Comparison of ENCODE assay signal across 1 cellular context in genomic region chr3:32895701-32896100, GRCh38.
TF ChIP-seq lines count a peak whose summit lies in the region.

No MANE protein-coding gene starts in this region.

TF ChIP-seq in GM23338, 12 proteins besides CTCF, POLR2A, EP300 and RAD21 (continued from another document):
- TF ChIP-seq, protein P1, sequence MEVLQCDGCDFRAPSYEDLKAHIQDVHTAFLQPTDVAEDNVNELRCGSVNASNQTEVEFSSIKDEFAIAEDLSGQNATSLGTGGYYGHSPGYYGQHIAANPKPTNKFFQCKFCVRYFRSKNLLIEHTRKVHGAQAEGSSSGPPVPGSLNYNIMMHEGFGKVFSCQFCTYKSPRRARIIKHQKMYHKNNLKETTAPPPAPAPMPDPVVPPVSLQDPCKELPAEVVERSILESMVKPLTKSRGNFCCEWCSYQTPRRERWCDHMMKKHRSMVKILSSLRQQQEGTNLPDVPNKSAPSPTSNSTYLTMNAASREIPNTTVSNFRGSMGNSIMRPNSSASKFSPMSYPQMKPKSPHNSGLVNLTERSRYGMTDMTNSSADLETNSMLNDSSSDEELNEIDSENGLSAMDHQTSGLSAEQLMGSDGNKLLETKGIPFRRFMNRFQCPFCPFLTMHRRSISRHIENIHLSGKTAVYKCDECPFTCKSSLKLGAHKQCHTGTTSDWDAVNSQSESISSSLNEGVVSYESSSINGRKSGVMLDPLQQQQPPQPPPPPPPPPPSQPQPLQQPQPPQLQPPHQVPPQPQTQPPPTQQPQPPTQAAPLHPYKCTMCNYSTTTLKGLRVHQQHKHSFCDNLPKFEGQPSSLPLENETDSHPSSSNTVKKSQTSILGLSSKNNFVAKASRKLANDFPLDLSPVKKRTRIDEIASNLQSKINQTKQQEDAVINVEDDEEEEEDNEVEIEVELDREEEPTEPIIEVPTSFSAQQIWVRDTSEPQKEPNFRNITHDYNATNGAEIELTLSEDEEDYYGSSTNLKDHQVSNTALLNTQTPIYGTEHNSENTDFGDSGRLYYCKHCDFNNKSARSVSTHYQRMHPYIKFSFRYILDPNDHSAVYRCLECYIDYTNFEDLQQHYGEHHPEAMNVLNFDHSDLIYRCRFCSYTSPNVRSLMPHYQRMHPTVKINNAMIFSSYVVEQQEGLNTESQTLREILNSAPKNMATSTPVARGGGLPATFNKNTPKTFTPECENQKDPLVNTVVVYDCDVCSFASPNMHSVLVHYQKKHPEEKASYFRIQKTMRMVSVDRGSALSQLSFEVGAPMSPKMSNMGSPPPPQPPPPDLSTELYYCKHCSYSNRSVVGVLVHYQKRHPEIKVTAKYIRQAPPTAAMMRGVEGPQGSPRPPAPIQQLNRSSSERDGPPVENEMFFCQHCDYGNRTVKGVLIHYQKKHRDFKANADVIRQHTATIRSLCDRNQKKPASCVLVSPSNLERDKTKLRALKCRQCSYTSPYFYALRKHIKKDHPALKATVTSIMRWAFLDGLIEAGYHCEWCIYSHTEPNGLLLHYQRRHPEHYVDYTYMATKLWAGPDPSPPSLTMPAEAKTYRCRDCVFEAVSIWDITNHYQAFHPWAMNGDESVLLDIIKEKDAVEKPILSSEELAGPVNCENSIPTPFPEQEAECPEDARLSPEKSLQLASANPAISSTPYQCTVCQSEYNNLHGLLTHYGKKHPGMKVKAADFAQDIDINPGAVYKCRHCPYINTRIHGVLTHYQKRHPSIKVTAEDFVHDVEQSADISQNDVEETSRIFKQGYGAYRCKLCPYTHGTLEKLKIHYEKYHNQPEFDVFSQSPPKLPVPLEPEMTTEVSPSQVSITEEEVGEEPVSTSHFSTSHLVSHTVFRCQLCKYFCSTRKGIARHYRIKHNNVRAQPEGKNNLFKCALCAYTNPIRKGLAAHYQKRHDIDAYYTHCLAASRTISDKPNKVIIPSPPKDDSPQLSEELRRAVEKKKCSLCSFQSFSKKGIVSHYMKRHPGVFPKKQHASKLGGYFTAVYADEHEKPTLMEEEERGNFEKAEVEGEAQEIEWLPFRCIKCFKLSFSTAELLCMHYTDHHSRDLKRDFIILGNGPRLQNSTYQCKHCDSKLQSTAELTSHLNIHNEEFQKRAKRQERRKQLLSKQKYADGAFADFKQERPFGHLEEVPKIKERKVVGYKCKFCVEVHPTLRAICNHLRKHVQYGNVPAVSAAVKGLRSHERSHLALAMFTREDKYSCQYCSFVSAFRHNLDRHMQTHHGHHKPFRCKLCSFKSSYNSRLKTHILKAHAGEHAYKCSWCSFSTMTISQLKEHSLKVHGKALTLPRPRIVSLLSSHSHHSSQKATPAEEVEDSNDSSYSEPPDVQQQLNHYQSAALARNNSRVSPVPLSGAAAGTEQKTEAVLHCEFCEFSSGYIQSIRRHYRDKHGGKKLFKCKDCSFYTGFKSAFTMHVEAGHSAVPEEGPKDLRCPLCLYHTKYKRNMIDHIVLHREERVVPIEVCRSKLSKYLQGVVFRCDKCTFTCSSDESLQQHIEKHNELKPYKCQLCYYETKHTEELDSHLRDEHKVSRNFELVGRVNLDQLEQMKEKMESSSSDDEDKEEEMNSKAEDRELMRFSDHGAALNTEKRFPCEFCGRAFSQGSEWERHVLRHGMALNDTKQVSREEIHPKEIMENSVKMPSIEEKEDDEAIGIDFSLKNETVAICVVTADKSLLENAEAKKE (CRISPR knock-in tag; IDR thresholded peaks at IDR 0.05), result no peak
- TF ChIP-seq EZH2 (IDR thresholded peaks at IDR 0.05; ENCODE audit: low read depth, unreplicated experiment), result no peak
- no peak for TF ChIP-seq JUNB (IDR thresholded peaks at IDR 0.05; ENCODE audit: unreplicated experiment)
- no peak for TF ChIP-seq ZNF331 (CRISPR knock-in tag; IDR thresholded peaks at IDR 0.05; ENCODE audit: low read depth)
- TF ChIP-seq EZH2phosphoT487 (IDR thresholded peaks at IDR 0.05; ENCODE audit: unreplicated experiment), result no peak
